Comparison of ENCODE assay signal across 1 cellular context in genomic region chr1:178057863-178058576, GRCh38.
TF ChIP-seq lines count a peak whose summit lies in the region.

No MANE protein-coding gene starts in this region.

TF ChIP-seq in GM23338, 12 proteins besides CTCF, POLR2A, EP300 and RAD21 (continued from another document):
- TF ChIP-seq ZNF462 (CRISPR knock-in tag; IDR thresholded peaks at IDR 0.05) (no peak), CREB1 (CRISPR knock-in tag; IDR thresholded peaks at IDR 0.05; ENCODE audit: low read depth) (no peak), ZNF331 (CRISPR knock-in tag; IDR thresholded peaks at IDR 0.05; ENCODE audit: low read depth) (no peak), ZNF114 (CRISPR knock-in tag; IDR thresholded peaks at IDR 0.05) (no peak)
